ENCODE assay signal across 11 cellular contexts in genomic region chr19:2215281-2215751, GRCh38. TPM values are rescaled to one million over a fixed set of nuclear protein-coding genes. Genes with fewer than 3 reads are reported as not detected.
DNase-seq lines count a peak whose midpoint lies in the region; ATAC-seq, FAIRE-seq and TF ChIP-seq lines count a peak whose summit lies in the region.
"Had no signal": no experiment of that assay in that cellular context is flagged by ENCODE, and none has a peak within 500 bp of the region (broad histone marks: within the 10 kb centered on the region; RNA-seq: fewer than 3 reads in every experiment).

No MANE protein-coding gene starts in this region.

- intact Hi-C loops in CD8-positive, alpha-beta T cell (cut with DNase I, micrococcal nuclease) = no loop called here
- intact Hi-C loops in K562 (cut with micrococcal nuclease) = no loop called here

- no peak overlapping the region for H3K4me3 ChIP-seq in CD8-positive, alpha-beta T cell (ENCODE audit: low read depth, low read length)
- no peak overlapping the region for H3K4me3 ChIP-seq in K562

- no peak for TF ChIP-seq RAD21 in K562 (CRISPR knock-in tag; conservative IDR thresholded peaks at IDR 0.05 in 1 of 2, IDR thresholded peaks at IDR 0.05 in 1 of 2)

- no peaks in the 10 kb centered on the region for H3K27me3 Mint-ChIP-seq in CD8-positive, alpha-beta T cell (ENCODE audit: low read depth)

- FAIRE-seq in K562 (lab: Jason Lieb, UNC) = no peak
- FAIRE-seq: HTR-8/SVneo had no signal

- no peak overlapping the region for H2AFZ ChIP-seq in K562 (ENCODE audit: low read depth, low read length)

- 86% methylated on average over 25 of the region's 31 CpGs for WGBS in K562 (ENCODE audit: insufficient coverage, low coverage, missing lambda C conversion rate)

- H3K9me1 ChIP-seq in K562 (ENCODE audit: control insufficient read depth, insufficient read depth, low read length) = no peaks in the 10 kb centered on the region

- H3K9me3 ChIP-seq in CD8-positive, alpha-beta T cell (ENCODE audit: low read length) = no peaks in the 10 kb centered on the region
- H3K9me3 ChIP-seq in K562 (replicated peaks; ENCODE audit: control insufficient read depth, insufficient read depth, low read depth, low read length) = no peaks in the 10 kb centered on the region

- CTCF ChIA-PET in CD8-positive, alpha-beta T cell (lab: Charles Lee) = no interaction called here
- CTCF ChIA-PET in K562 (lab: Yijun Ruan, JAX; ENCODE audit: low intra/inter-chr PET ratio) (no interaction called here), GM10248 (lab: Yijun Ruan, JAX) (interaction anchor here (1.0 to 2.9 kb wide), 4 partner anchors 14 to 59 kb away, joined by 3 to 14 read pairs (median 6); no protein-coding TSS in a partner anchor)

- TF ChIP-seq POLR2A in K562 (conservative IDR thresholded peaks at IDR 0.05) = no peak

- H3K36me3 ChIP-seq in CD8-positive, alpha-beta T cell (ENCODE audit: insufficient read depth, low read length) = peaks cover 10% of the 10 kb centered on the region
- H3K36me3 ChIP-seq in K562 (ENCODE audit: control insufficient read depth, insufficient read depth, low read length) = peaks cover 95% of the 10 kb centered on the region; the same call in 2 of the 3 replicates

- no peak for TF ChIP-seq EP300 in K562 (IDR thresholded peaks at IDR 0.05; ENCODE audit: low read length)

- peak overlapping the region; percentile 39 for H3K27ac Mint-ChIP-seq in CD8-positive, alpha-beta T cell

- H3K79me2 ChIP-seq in K562 (ENCODE audit: control insufficient read depth, insufficient read depth, low read length) = no peaks in the 10 kb centered on the region

- in situ Hi-C loops in K562 (cut with MboI) = no loop called here

- 0 out of 2 replicates have a peak, but pooled peaks cover 9% of the 10 kb centered on the region for H4K20me1 ChIP-seq in K562 (replicated peaks; ENCODE audit: control insufficient read depth, insufficient read depth, low read length)

- H3K9ac ChIP-seq in K562 (ENCODE audit: insufficient read depth in 1 of 2, low read depth in 2 of 2, low read length in 2 of 2) = no peak overlapping the region

- H3K4me3 Mint-ChIP-seq in CD8-positive, alpha-beta T cell = no peak overlapping the region
- H3K4me3 Mint-ChIP-seq: CD14-positive monocyte had no signal

- H3K27me3 ChIP-seq in CD8-positive, alpha-beta T cell (ENCODE audit: insufficient read depth, low read length) = no peaks in the 10 kb centered on the region
- no peaks in the 10 kb centered on the region for H3K27me3 ChIP-seq in K562 (ENCODE audit: control insufficient read depth in 2 of 2, insufficient read depth in 2 of 2, low read length in 2 of 2)

- TF ChIP-seq CTCF in CD8-positive, alpha-beta T cell (IDR thresholded peaks at IDR 0.05) = no peak
- TF ChIP-seq CTCF in K562 (IDR thresholded peaks at IDR 0.05 in 2 of 3, conservative IDR thresholded peaks at IDR 0.05 in 1 of 3; ENCODE audit: insufficient read depth in 2 of 3, low read depth in 1 of 3, low read length in 3 of 3) = no peak
- TF ChIP-seq CTCF in GM10248 (IDR thresholded peaks at IDR 0.05; ENCODE audit: control extremely low read depth, extremely low read depth, low read depth, missing control alignments) = no peak

- no peak overlapping the region for H3K27ac ChIP-seq in CD8-positive, alpha-beta T cell (ENCODE audit: low read depth, low read length)
- H3K27ac ChIP-seq in K562 (ENCODE audit: extremely low read depth, low read depth, low read length) = no peak overlapping the region

- peaks cover 6% of the 10 kb centered on the region for H3K4me1 Mint-ChIP-seq in CD8-positive, alpha-beta T cell (ENCODE audit: low read depth)
- H3K4me1 Mint-ChIP-seq: CD14-positive monocyte had no signal

- no TSS peak for BruUV-seq in K562 (replicated peaks; lab: Mats Ljungman, UMichigan)

- POLR2A ChIA-PET in CD8-positive, alpha-beta T cell (lab: Charles Lee) = interaction anchor here (0.9 kb wide), 1 partner anchor 23 kb away, joined by 3 read pairs; no protein-coding TSS in a partner anchor
- POLR2A ChIA-PET in K562 (lab: Yijun Ruan, JAX) = interaction anchor here (0.6 to 1.2 kb wide), 6 partner anchors 13 to 1367 kb away, joined by 3 to 4 read pairs (median 3); no protein-coding TSS in a partner anchor
- POLR2A ChIA-PET in GM10248 (lab: Yijun Ruan, JAX) = interaction anchor here (0.5 kb wide), 1 partner anchor 59 kb away, joined by 3 read pairs; no protein-coding TSS in a partner anchor

- no peak for DNase-seq in CD8-positive, alpha-beta T cell
- peak; percentile 42 for DNase-seq in NCI-H510A treated with DMSO at 0.1 percent for 48 hours (lab: John Stamatoyannopoulos, UW)
- DNase-seq in K562 (ENCODE audit: extremely low read depth in 1 of 4, low spot score in 3 of 4) = peak in 1 of 4 experiments; percentile 52
- DNase-seq in DMS153 (lab: John Stamatoyannopoulos, UW) = no peak
- DNase-seq in GM10248 (ENCODE audit: extremely low spot score) = no peak
- DNase-seq: NCI-H1694 treated with DMSO at 0.1 percent for 48 hours, trophoblast cell had no signal

- H3K9me3 Mint-ChIP-seq in CD8-positive, alpha-beta T cell = no peaks in the 10 kb centered on the region
- H3K9me3 Mint-ChIP-seq: CD14-positive monocyte had no signal

- H3K4me2 ChIP-seq in K562 (ENCODE audit: insufficient read depth, low read length) = no peak overlapping the region

- H3K36me3 Mint-ChIP-seq in CD8-positive, alpha-beta T cell = peaks cover 76% of the 10 kb centered on the region

- no peaks in the 10 kb centered on the region for H3K4me1 ChIP-seq in CD8-positive, alpha-beta T cell (ENCODE audit: insufficient read depth, low read length)
- H3K4me1 ChIP-seq in K562 (replicated peaks in 1 of 2; ENCODE audit: control insufficient read depth in 2 of 2, insufficient read depth in 2 of 2, low read length in 2 of 2) = peaks cover 0 to 31% of the 10 kb centered on the region in 2 experiments; a peak in 3 of 5 replicates

- ATAC-seq in CD8-positive, alpha-beta T cell = peak; percentile 69
- ATAC-seq in K562 = peak; percentile 40; the same call in 2 of the 3 replicates
- no peak for ATAC-seq in HG03175 (IDR thresholded peaks at IDR 0.05; ENCODE audit: unreplicated experiment)

RNA-seq across cellular contexts. Expression of gene PLEKHJ1, which starts 20.8 kb away (rescaled TPM):
- 10 to 100 TPM; 25.9 to 26.1 TPM for total RNA-seq in CD8-positive, alpha-beta T cell
- 32.2 and 114 TPM in 2 replicates for total RNA-seq in K562 (2011; cell fraction: chromatin; rRNA removed; ENCODE audit: low replicate concordance)
- total RNA-seq in K562 (2011; cell fraction: nucleolus; rRNA removed) = 171 and 174 TPM in 2 replicates
- 85.7 and 89.1 TPM in 2 replicates for total RNA-seq in K562 (2011; cell fraction: nucleoplasm; rRNA removed)
- total RNA-seq in K562 (2014; rRNA removed) = 176 and 229 TPM in 2 replicates
- total RNA-seq in K562 (2014; rRNA removed; fragmentation: Illumina TruSeq; extraction: Trizol) = 55.6 and 55.7 TPM in 2 replicates
- 63.9 and 65.6 TPM in 2 replicates for total RNA-seq in K562 (2015; rRNA removed; fragmentation: Illumina TruSeq; extraction: Trizol)
- total RNA-seq in K562 (2021) = 127 and 140 TPM in 2 replicates
- 65.9 and 80.2 TPM in 2 replicates for polyA plus RNA-seq in K562 (2011; rRNA removed)
- polyA plus RNA-seq in K562 (2011; cell fraction: cytosol; rRNA removed) = 131 and 202 TPM in 2 replicates
- polyA plus RNA-seq in K562 (2011; cell fraction: nucleus; rRNA removed) = 161 and 204 TPM in 2 replicates
- polyA plus RNA-seq in K562 (2012) = 127 and 153 TPM in 2 replicates
- 45.9 and 72.0 TPM in 2 replicates for polyA plus RNA-seq in K562 (2014; fragmentation: Illumina TruSeq; extraction: Trizol)
- polyA plus RNA-seq in K562 (2014; fragmentation: Nextera tagmentation; extraction: Ambion mirVana) = 1 to 10 TPM; 1.5 to 6.8 TPM
- polyA plus RNA-seq in K562 (2014; rRNA removed) = 188 and 193 TPM in 2 replicates
- polyA minus RNA-seq in K562 (2011; rRNA and poly(A)+ RNA removed) = 12.0 and 14.7 TPM in 2 replicates
- 24.0 and 24.1 TPM in 2 replicates for polyA minus RNA-seq in K562 (2011; cell fraction: cytosol; rRNA and poly(A)+ RNA removed)
- polyA minus RNA-seq in K562 (2011; cell fraction: nucleus; rRNA and poly(A)+ RNA removed) = 31.9 and 32.4 TPM in 2 replicates

RNA-seq across cellular contexts. Expression of gene SF3A2, which starts 21.3 kb away (rescaled TPM):
- 100 to 1,000 TPM; 164 to 167 TPM for total RNA-seq in CD8-positive, alpha-beta T cell
- total RNA-seq in K562 (2011; cell fraction: chromatin; rRNA removed; ENCODE audit: low replicate concordance) = 112 and 366 TPM in 2 replicates
- 303 and 373 TPM in 2 replicates for total RNA-seq in K562 (2011; cell fraction: nucleolus; rRNA removed)
- total RNA-seq in K562 (2011; cell fraction: nucleoplasm; rRNA removed) = 182 TPM in 2 replicates
- total RNA-seq in K562 (2014; rRNA removed) (50.3 and 111 TPM in 2 replicates), K562 (2014; rRNA removed; fragmentation: Illumina TruSeq; extraction: Trizol) (4.5 and 5.8 TPM in 2 replicates), K562 (2015; rRNA removed; fragmentation: Illumina TruSeq; extraction: Trizol) (22.8 and 30.6 TPM in 2 replicates), K562 (2021) (181 and 194 TPM in 2 replicates)
- polyA plus RNA-seq in K562 (2011; rRNA removed) (7.9 and 21.0 TPM in 2 replicates), K562 (2014; fragmentation: Illumina TruSeq; extraction: Trizol) (44.6 and 119 TPM in 2 replicates), K562 (2014; fragmentation: Nextera tagmentation; extraction: Ambion mirVana) (under 1 TPM; 0.17 to 0.35 TPM), K562 (2014; rRNA removed) (45.9 and 46.7 TPM in 2 replicates)
- 11.3 and 12.6 TPM in 2 replicates for polyA plus RNA-seq in K562 (2011; cell fraction: cytosol; rRNA removed)
- polyA plus RNA-seq in K562 (2011; cell fraction: nucleus; rRNA removed) = 164 and 237 TPM in 2 replicates
- 142 and 173 TPM in 2 replicates for polyA plus RNA-seq in K562 (2012)
- 8.5 and 10.2 TPM in 2 replicates for polyA minus RNA-seq in K562 (2011; rRNA and poly(A)+ RNA removed)
- 49.6 and 76.1 TPM in 2 replicates for polyA minus RNA-seq in K562 (2011; cell fraction: cytosol; rRNA and poly(A)+ RNA removed)
- polyA minus RNA-seq in K562 (2011; cell fraction: nucleus; rRNA and poly(A)+ RNA removed) = 127 and 137 TPM in 2 replicates

RNA-seq across cellular contexts. Expression of gene AMH, which starts 33.8 kb away (rescaled TPM):
- 1 to 10 TPM; 2.2 to 4.4 TPM for total RNA-seq in CD8-positive, alpha-beta T cell
- 14.5 and 62.7 TPM in 2 replicates for total RNA-seq in K562 (2011; cell fraction: chromatin; rRNA removed; ENCODE audit: low replicate concordance)
- 48.8 and 60.2 TPM in 2 replicates for total RNA-seq in K562 (2011; cell fraction: nucleolus; rRNA removed)
- 25.7 and 35.6 TPM in 2 replicates for total RNA-seq in K562 (2011; cell fraction: nucleoplasm; rRNA removed)
- total RNA-seq in K562 (2014; rRNA removed) (9.4 and 10.7 TPM in 2 replicates), K562 (2014; rRNA removed; fragmentation: Illumina TruSeq; extraction: Trizol) (0.13 and 0.29 TPM in 2 replicates), K562 (2015; rRNA removed; fragmentation: Illumina TruSeq; extraction: Trizol) (2.6 and 3.5 TPM in 2 replicates), K562 (2021) (22.2 and 27.4 TPM in 2 replicates)
- polyA plus RNA-seq in K562 (2011; rRNA removed) (1.7 and 3.6 TPM in 2 replicates), K562 (2014; fragmentation: Illumina TruSeq; extraction: Trizol) (1.5 and 4.0 TPM in 2 replicates), K562 (2014; fragmentation: Nextera tagmentation; extraction: Ambion mirVana) (not detected), K562 (2014; rRNA removed) (19.2 and 23.6 TPM in 2 replicates)
- polyA plus RNA-seq in K562 (2011; cell fraction: cytosol; rRNA removed) = 2.2 and 9.1 TPM in 2 replicates
- polyA plus RNA-seq in K562 (2011; cell fraction: nucleus; rRNA removed) = 52.0 and 130 TPM in 2 replicates
- 14.9 and 33.7 TPM in 2 replicates for polyA plus RNA-seq in K562 (2012)
- 0.09 and 0.18 TPM in 2 replicates for polyA minus RNA-seq in K562 (2011; rRNA and poly(A)+ RNA removed)
- polyA minus RNA-seq in K562 (2011; cell fraction: cytosol; rRNA and poly(A)+ RNA removed) = 2.0 and 3.7 TPM in 2 replicates
- 5.4 and 8.2 TPM in 2 replicates for polyA minus RNA-seq in K562 (2011; cell fraction: nucleus; rRNA and poly(A)+ RNA removed)
- polyA plus RNA-seq: CD14-positive monocyte had no signal

RNA-seq across cellular contexts. Expression of gene JSRP1, which starts 40.9 kb away (rescaled TPM):
- total RNA-seq in CD8-positive, alpha-beta T cell = under 1 TPM in 1 of 2 experiments, not detected in 1; 0.92 TPM
- 1.7 TPM in 1 of 2 replicates, not detected in the other for total RNA-seq in K562 (2011; cell fraction: chromatin; rRNA removed; ENCODE audit: low replicate concordance)
- total RNA-seq in K562 (2011; cell fraction: nucleolus; rRNA removed) = 0.92 TPM in 1 of 2 replicates, not detected in the other
- 2.7 TPM in 1 of 2 replicates, not detected in the other for total RNA-seq in K562 (2011; cell fraction: nucleoplasm; rRNA removed)
- total RNA-seq in K562 (2014; rRNA removed) = 0.29 TPM in 1 of 2 replicates, not detected in the other
- 0.40 and 0.45 TPM in 2 replicates for total RNA-seq in K562 (2014; rRNA removed; fragmentation: Illumina TruSeq; extraction: Trizol)
- 0.51 and 0.57 TPM in 2 replicates for total RNA-seq in K562 (2015; rRNA removed; fragmentation: Illumina TruSeq; extraction: Trizol)
- 0.58 and 0.78 TPM in 2 replicates for total RNA-seq in K562 (2021)
- not detected in 2 replicates for polyA plus RNA-seq in K562 (2011; rRNA removed)
- polyA plus RNA-seq in K562 (2011; cell fraction: cytosol; rRNA removed) = 0.09 TPM in 1 of 2 replicates, not detected in the other
- 0.58 TPM in 1 of 2 replicates, not detected in the other for polyA plus RNA-seq in K562 (2011; cell fraction: nucleus; rRNA removed)
- polyA plus RNA-seq in K562 (2012) = 2.3 and 2.7 TPM in 2 replicates
- not detected in 2 replicates for polyA plus RNA-seq in K562 (2014; fragmentation: Illumina TruSeq; extraction: Trizol)
- under 1 TPM in 1 of 2 experiments, not detected in 1; 0.08 TPM for polyA plus RNA-seq in K562 (2014; fragmentation: Nextera tagmentation; extraction: Ambion mirVana)
- polyA plus RNA-seq in K562 (2014; rRNA removed) = 1.2 and 2.1 TPM in 2 replicates
- 0.63 TPM in 1 of 2 replicates, not detected in the other for polyA minus RNA-seq in K562 (2011; rRNA and poly(A)+ RNA removed)
- polyA minus RNA-seq in K562 (2011; cell fraction: cytosol; rRNA and poly(A)+ RNA removed) = not detected in 2 replicates
- 1.00 TPM in 1 of 2 replicates, not detected in the other for polyA minus RNA-seq in K562 (2011; cell fraction: nucleus; rRNA and poly(A)+ RNA removed)
- total RNA-seq: omental fat pad had no signal

RNA-seq across cellular contexts. Expression of gene DOT1L, which starts 51.6 kb away (rescaled TPM):
- total RNA-seq in CD8-positive, alpha-beta T cell = 10 to 100 TPM; 32.8 to 34.7 TPM
- total RNA-seq in K562 (2011; cell fraction: chromatin; rRNA removed; ENCODE audit: low replicate concordance) = 129 and 244 TPM in 2 replicates
- total RNA-seq in K562 (2011; cell fraction: nucleolus; rRNA removed) = 98.9 and 104 TPM in 2 replicates
- 68.3 and 74.5 TPM in 2 replicates for total RNA-seq in K562 (2011; cell fraction: nucleoplasm; rRNA removed)
- 12.7 and 18.7 TPM in 2 replicates for total RNA-seq in K562 (2014; rRNA removed)
- total RNA-seq in K562 (2014; rRNA removed; fragmentation: Illumina TruSeq; extraction: Trizol) = 10.0 and 10.5 TPM in 2 replicates
- 7.0 and 8.4 TPM in 2 replicates for total RNA-seq in K562 (2015; rRNA removed; fragmentation: Illumina TruSeq; extraction: Trizol)
- 66.2 and 66.5 TPM in 2 replicates for total RNA-seq in K562 (2021)
- 5.7 and 8.6 TPM in 2 replicates for polyA plus RNA-seq in K562 (2011; rRNA removed)
- polyA plus RNA-seq in K562 (2011; cell fraction: cytosol; rRNA removed) = 4.8 and 11.5 TPM in 2 replicates
- polyA plus RNA-seq in K562 (2011; cell fraction: nucleus; rRNA removed) = 35.2 and 71.1 TPM in 2 replicates
- polyA plus RNA-seq in K562 (2012) = 25.0 and 27.8 TPM in 2 replicates
- polyA plus RNA-seq in K562 (2014; fragmentation: Illumina TruSeq; extraction: Trizol) = 15.1 and 16.2 TPM in 2 replicates
- polyA plus RNA-seq in K562 (2014; fragmentation: Nextera tagmentation; extraction: Ambion mirVana) = under 1 TPM; 0.32 to 0.51 TPM
- polyA plus RNA-seq in K562 (2014; rRNA removed) = 21.2 and 24.8 TPM in 2 replicates
- polyA minus RNA-seq in K562 (2011; rRNA and poly(A)+ RNA removed) = 14.5 and 24.1 TPM in 2 replicates
- 23.7 and 36.0 TPM in 2 replicates for polyA minus RNA-seq in K562 (2011; cell fraction: cytosol; rRNA and poly(A)+ RNA removed)
- polyA minus RNA-seq in K562 (2011; cell fraction: nucleus; rRNA and poly(A)+ RNA removed) = 17.9 and 27.9 TPM in 2 replicates
